10 cellular contexts compared by ENCODE assay signal in the genomic region with DNA sequence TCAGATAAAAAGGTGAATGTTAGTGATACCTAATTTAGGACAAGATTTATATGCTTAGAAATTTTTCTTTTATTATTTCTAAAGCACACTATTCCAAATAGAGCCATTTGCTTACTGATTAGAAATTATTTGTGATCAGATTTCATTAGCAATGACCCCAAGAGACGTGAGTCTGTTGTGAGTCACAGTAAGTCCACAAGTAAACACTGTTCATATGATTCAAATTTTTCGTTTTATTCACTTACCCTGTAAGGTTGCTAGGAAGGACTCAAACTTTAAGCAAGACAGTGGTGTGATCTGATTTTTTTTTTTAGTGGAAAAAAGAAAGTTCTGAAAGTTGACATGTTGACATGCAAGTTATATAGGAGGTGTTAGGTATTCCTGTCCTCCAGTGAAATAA. TPM values are rescaled to one million over a fixed set of nuclear protein-coding genes. Genes with fewer than 3 reads are reported as not detected.
DNase-seq lines count a peak whose midpoint lies in the region; ATAC-seq, FAIRE-seq and TF ChIP-seq lines count a peak whose summit lies in the region.
"Had no signal": no experiment of that assay in that cellular context is flagged by ENCODE, and none has a peak within 500 bp of the region (broad histone marks: within the 10 kb centered on the region; RNA-seq: fewer than 3 reads in every experiment).

No MANE protein-coding gene starts in this region.

- peaks cover 18% of the 10 kb centered on the region for H3K4me1 Mint-ChIP-seq in activated CD4-positive, alpha-beta memory T cell treated with anti-CD3 and anti-CD28 coated beads for 36 hours (ENCODE audit: low read depth)
- H3K4me1 Mint-ChIP-seq: brain had no signal

- H2AFZ ChIP-seq in GM12878 (ENCODE audit: control insufficient read depth, low read depth, low read length) (no peak overlapping the region; the same call in 1 of the 2 replicates), hepatocyte (peak overlapping the region; percentile 38)

- H3K36me3 ChIP-seq in GM12878 (ENCODE audit: control insufficient read depth in 2 of 2, insufficient read depth in 2 of 2, low read length in 1 of 2) (no peaks in the 10 kb centered on the region), hepatocyte (replicated peaks; ENCODE audit: insufficient read depth, low read depth) (no peaks in the 10 kb centered on the region), stomach (peaks cover 0 to 7% (median 7%) of the 10 kb centered on the region in 4 donors)

- RAD21 ChIA-PET in GM12878 (lab: Charles Lee; ENCODE audit: unreplicated experiment) = no interaction called here

- TF ChIP-seq EP300 in GM12878 (IDR thresholded peaks at IDR 0.05; ENCODE audit: borderline replicate concordance in 1 of 2, control insufficient read depth in 1 of 2, low read depth in 2 of 2, low read length in 2 of 2) (no peak), stomach (IDR thresholded peaks at IDR 0.05) (no peak)

- no peaks in the 10 kb centered on the region for H3K27me3 Mint-ChIP-seq in activated CD4-positive, alpha-beta memory T cell treated with anti-CD3 and anti-CD28 coated beads for 36 hours

- WGBS in GM12878 (ENCODE audit: insufficient coverage, insufficient replicate concordance, low lambda C conversion rate, missing lambda C conversion rate) = 82% methylated on average over 2 of the region's 2 CpGs
- 57% methylated on average over 2 of the region's 2 CpGs for WGBS in hepatocyte (ENCODE audit: low lambda C conversion rate, missing lambda C conversion rate)
- 15 to 28% (median 24%) methylated on average over 2 of the region's 2 CpGs for WGBS in stomach, 5 donors

- H3K9me3 Mint-ChIP-seq in activated CD4-positive, alpha-beta memory T cell treated with anti-CD3 and anti-CD28 coated beads for 36 hours = no peaks in the 10 kb centered on the region
- H3K9me3 Mint-ChIP-seq: brain had no signal

- peak; percentile 29 for ATAC-seq in GM12878
- no peak for ATAC-seq in GM19455 (IDR thresholded peaks at IDR 0.05; ENCODE audit: unreplicated experiment)
- ATAC-seq in HG03469 (IDR thresholded peaks at IDR 0.05; ENCODE audit: unreplicated experiment) = no peak

- H3K27ac ChIP-seq in HL-60 (replicated peaks) (no peak overlapping the region), GM12878 (ENCODE audit: control insufficient read depth, insufficient read depth) (no peak overlapping the region), hepatocyte (no peak overlapping the region), stomach (peak overlapping the region in 4 of 5 donors; percentile 83 to 88 (median 84))

- no peak overlapping the region for H3K4me3 Mint-ChIP-seq in activated CD4-positive, alpha-beta memory T cell treated with anti-CD3 and anti-CD28 coated beads for 36 hours
- H3K4me3 Mint-ChIP-seq: brain had no signal

- no peak for TF ChIP-seq RAD21 in GM12878 (IDR thresholded peaks at IDR 0.05; ENCODE audit: insufficient read depth, low read depth, low read length)

- H3K9ac ChIP-seq in GM12878 (ENCODE audit: control insufficient read depth, insufficient read depth, low read length) = no peak overlapping the region

- FAIRE-seq in GM12878 (lab: Jason Lieb, UNC) = no peak

- H3K4me3 ChIP-seq in HL-60 (replicated peaks; ENCODE audit: insufficient read depth, low read length) = peak overlapping the region; percentile 47
- H3K4me3 ChIP-seq in GM12878 = no peak overlapping the region
- peak overlapping the region; percentile 13 for H3K4me3 ChIP-seq in hepatocyte
- peak overlapping the region; percentile 35 to 47 (median 41) for H3K4me3 ChIP-seq in stomach

- H3K79me2 ChIP-seq in GM12878 (ENCODE audit: control insufficient read depth, insufficient read depth, low read length) (no peaks in the 10 kb centered on the region), hepatocyte (no peaks in the 10 kb centered on the region)

- no peak overlapping the region; the same call in 1 of the 2 replicates for H3K4me2 ChIP-seq in GM12878 (ENCODE audit: control insufficient read depth, insufficient read depth)
- peak overlapping the region; percentile 65 for H3K4me2 ChIP-seq in hepatocyte

- H3K9me2 ChIP-seq in hepatocyte (replicated peaks; ENCODE audit: insufficient read depth) = no peaks in the 10 kb centered on the region

- H3K4me1 ChIP-seq in GM12878 (ENCODE audit: control insufficient read depth, insufficient read depth, low read length) (no peaks in the 10 kb centered on the region), hepatocyte (ENCODE audit: insufficient read depth) (no peaks in the 10 kb centered on the region), stomach (peaks cover 0 to 47% (median 14%) of the 10 kb centered on the region in 4 donors)

- CTCF ChIA-PET in GM12878 (lab: Yijun Ruan, JAX) = no interaction called here
- CTCF ChIA-PET in activated CD4-positive, alpha-beta memory T cell treated with anti-CD3 and anti-CD28 coated beads for 36 hours (lab: Charles Lee) = interaction anchor here (1.2 to 1.4 kb wide), 2 partner anchors 10 to 37 kb away, joined by 3 read pairs; no protein-coding TSS in a partner anchor

- TF ChIP-seq CTCF in HL-60 (IDR thresholded peaks at IDR 0.05; ENCODE audit: insufficient read depth, low read length) (no peak), GM12878 (IDR thresholded peaks at IDR 0.05 in 2 of 3, conservative IDR thresholded peaks at IDR 0.05 in 1 of 3; ENCODE audit: control insufficient read depth in 2 of 3, extremely low read depth in 1 of 3, insufficient read depth in 1 of 3, low read depth in 3 of 3, low read length in 3 of 3) (no peak), hepatocyte (IDR thresholded peaks at IDR 0.05; ENCODE audit: poor library complexity) (no peak), stomach (IDR thresholded peaks at IDR 0.05) (no peak)

- H3K36me3 Mint-ChIP-seq in activated CD4-positive, alpha-beta memory T cell treated with anti-CD3 and anti-CD28 coated beads for 36 hours = no peaks in the 10 kb centered on the region
- H3K36me3 Mint-ChIP-seq: brain had no signal

- H4K20me1 ChIP-seq in GM12878 (ENCODE audit: control insufficient read depth, insufficient read depth) = no peaks in the 10 kb centered on the region
- H4K20me1 ChIP-seq in hepatocyte (ENCODE audit: insufficient read depth, poor library complexity, severe bottlenecking) = no peaks in the 10 kb centered on the region

- POLR2A ChIA-PET in GM12878 (lab: Charles Lee) = no interaction called here
- POLR2A ChIA-PET in activated CD4-positive, alpha-beta memory T cell treated with anti-CD3 and anti-CD28 coated beads for 36 hours (lab: Charles Lee) = interaction anchor here (0.8 kb wide), 1 partner anchor 24 kb away, joined by 3 read pairs; no protein-coding TSS in a partner anchor

- intact Hi-C loops in GM12878 (cut with micrococcal nuclease; ENCODE audit: unreplicated experiment) = no loop called here
- intact Hi-C loops in stomach (cut with DNase I; ENCODE audit: low total_unique reads) = no loop called here
- intact Hi-C loops in activated CD4-positive, alpha-beta memory T cell treated with anti-CD3 and anti-CD28 coated beads for 36 hours (cut with micrococcal nuclease) = loop anchor here (5.0 kb wide), 1 partner anchor 35 kb away; no protein-coding TSS in a partner anchor

- H3K27me3 ChIP-seq in HL-60 (ENCODE audit: insufficient read depth, poor library complexity, severe bottlenecking) = no peaks in the 10 kb centered on the region
- no peaks in the 10 kb centered on the region for H3K27me3 ChIP-seq in GM12878 (replicated peaks in 1 of 2; ENCODE audit: control insufficient read depth in 2 of 2, insufficient read depth in 2 of 2, low read length in 1 of 2)
- H3K27me3 ChIP-seq in hepatocyte = no peaks in the 10 kb centered on the region
- H3K27me3 ChIP-seq in stomach = no peaks in the 10 kb centered on the region

- DNase-seq in HL-60 (ENCODE audit: low read depth in 1 of 2, low spot score in 1 of 2) (no peak), GM12878 (ENCODE audit: low read depth, low spot score) (no peak), hepatocyte (ENCODE audit: low spot score) (no peak), stomach (no peak), DMS153 treated with DMSO at 0.1 percent for 48 hours (lab: John Stamatoyannopoulos, UW; ENCODE audit: unreplicated experiment) (no peak)
- DNase-seq in activated CD4-positive, alpha-beta memory T cell treated with anti-CD3 and anti-CD28 coated beads for 36 hours = no peak
- DNase-seq: NCI-H2107 had no signal

- BruUV-seq in GM12878 (replicated peaks; lab: Mats Ljungman, UMichigan) = no TSS peak

- in situ Hi-C loops in GM12878 (cut with MboI) = no loop called here

- SMC1A ChIA-PET in GM12878 (lab: Charles Lee; ENCODE audit: uncharacterized antibody, unreplicated experiment) = no interaction called here

- TF ChIP-seq POLR2A in GM12878 (IDR thresholded peaks at IDR 0.05; ENCODE audit: low read depth, low read length) (no peak), stomach (IDR thresholded peaks at IDR 0.05) (no peak)

- H3K9me3 ChIP-seq in GM12878 (replicated peaks; ENCODE audit: control insufficient read depth, insufficient read depth, low read length) (no peaks in the 10 kb centered on the region), hepatocyte (ENCODE audit: low read depth) (no peaks in the 10 kb centered on the region), stomach (no peaks in the 10 kb centered on the region)

- H3K27ac Mint-ChIP-seq in activated CD4-positive, alpha-beta memory T cell treated with anti-CD3 and anti-CD28 coated beads for 36 hours = no peak overlapping the region
- H3K27ac Mint-ChIP-seq: brain had no signal

RNA-seq across cellular contexts. Expression of a gene that starts 1.2 kb away (rescaled TPM):
- 0.27 and 0.46 TPM in 2 replicates for total RNA-seq in GM12878 (2013; cell fraction: nucleolus; rRNA removed)
- total RNA-seq in GM12878 (2014; rRNA removed) (0.56 and 0.65 TPM in 2 replicates), GM12878 (2014; rRNA removed; fragmentation: Illumina TruSeq; extraction: Trizol) (0.63 and 0.64 TPM in 2 replicates), GM12878 (2021) (0.64 TPM in 2 replicates), hepatocyte (4.5 and 5.5 TPM in 2 replicates), stomach (10 to 100 TPM in 3 of 5 donors, 1 to 10 TPM in 2; 2.0 to 30.8 (median 16.9) TPM)
- 0.75 TPM for polyA plus RNA-seq in GM12878 (2011; ENCODE audit: low read depth)
- polyA plus RNA-seq in GM12878 (2011; rRNA removed) (1.2 TPM in 2 replicates), GM12878 (2014; fragmentation: Illumina TruSeq; extraction: Trizol) (0.65 and 1.3 TPM in 2 replicates), GM12878 (2014; fragmentation: Nextera tagmentation; extraction: Ambion mirVana) (under 1 TPM; 0.29 to 0.68 TPM), GM12878 (2014; rRNA removed) (0.34 and 0.35 TPM in 2 replicates), GM12878 (2016; fragmentation: Nextera tagmentation; extraction: Ambion mirVana) (under 1 TPM; 0.43 to 0.60 TPM), hepatocyte (1.4 and 2.6 TPM in 2 replicates), stomach (10 to 100 TPM in 2 of 3 donors, 1 to 10 TPM in 1; 4.0 to 10.9 (median 10.5) TPM)
- polyA plus RNA-seq in GM12878 (2011; cell fraction: cytosol; rRNA removed) = 0.70 and 0.75 TPM in 2 replicates
- 0.33 and 0.39 TPM in 2 replicates for polyA plus RNA-seq in GM12878 (2011; cell fraction: nucleus; rRNA removed)
- 0.61 and 0.66 TPM in 2 replicates for polyA plus RNA-seq in GM12878 (2012)
- 0.95 and 1.7 TPM in 2 replicates for polyA minus RNA-seq in GM12878 (2011; rRNA and poly(A)+ RNA removed)
- polyA minus RNA-seq in GM12878 (2011; cell fraction: cytosol; rRNA and poly(A)+ RNA removed) = 0.52 and 0.53 TPM in 2 replicates
- polyA minus RNA-seq in GM12878 (2011; cell fraction: nucleus; rRNA and poly(A)+ RNA removed) = 0.36 and 0.57 TPM in 2 replicates
- 1 to 10 TPM; 1.4 to 1.7 TPM for total RNA-seq in activated CD4-positive, alpha-beta memory T cell treated with anti-CD3 and anti-CD28 coated beads for 36 hours

RNA-seq across cellular contexts. Expression of a gene that starts 7.3 kb away (rescaled TPM):
- 223 and 245 TPM in 2 replicates for total RNA-seq in GM12878 (2013; cell fraction: nucleolus; rRNA removed)
- total RNA-seq in GM12878 (2014; rRNA removed) (3,247 and 3,409 TPM in 2 replicates), GM12878 (2014; rRNA removed; fragmentation: Illumina TruSeq; extraction: Trizol) (4,157 and 4,159 TPM in 2 replicates), GM12878 (2021) (2,179 and 2,342 TPM in 2 replicates), hepatocyte (48.2 and 68.7 TPM in 2 replicates), stomach (1,000 to 10,000 TPM in 1 of 5 donors, 100 to 1,000 TPM in 3, 10 to 100 TPM in 1; 87.9 to 1,694 (median 446) TPM)
- polyA plus RNA-seq in GM12878 (2011; ENCODE audit: low read depth) = 217 TPM
- polyA plus RNA-seq in GM12878 (2011; rRNA removed) (3,638 and 4,817 TPM in 2 replicates), GM12878 (2014; fragmentation: Illumina TruSeq; extraction: Trizol) (3,012 and 4,033 TPM in 2 replicates), GM12878 (2014; fragmentation: Nextera tagmentation; extraction: Ambion mirVana) (1,000 to 10,000 TPM; 2,699 to 2,779 TPM), GM12878 (2014; rRNA removed) (6,216 and 6,624 TPM in 2 replicates), GM12878 (2016; fragmentation: Nextera tagmentation; extraction: Ambion mirVana) (1,000 to 10,000 TPM; 1,697 to 1,785 TPM), hepatocyte (534 and 566 TPM in 2 replicates), stomach (1,000 to 10,000 TPM; 1,957 to 2,879 (median 2,142) TPM)
- polyA plus RNA-seq in GM12878 (2011; cell fraction: cytosol; rRNA removed) = 382 and 1,206 TPM in 2 replicates
- polyA plus RNA-seq in GM12878 (2011; cell fraction: nucleus; rRNA removed) = 836 and 2,011 TPM in 2 replicates
- polyA plus RNA-seq in GM12878 (2012) = 7,372 and 8,466 TPM in 2 replicates
- polyA minus RNA-seq in GM12878 (2011; rRNA and poly(A)+ RNA removed) = 1,482 and 2,664 TPM in 2 replicates
- 574 and 607 TPM in 2 replicates for polyA minus RNA-seq in GM12878 (2011; cell fraction: cytosol; rRNA and poly(A)+ RNA removed)
- polyA minus RNA-seq in GM12878 (2011; cell fraction: nucleus; rRNA and poly(A)+ RNA removed) = 206 and 327 TPM in 2 replicates
- total RNA-seq in activated CD4-positive, alpha-beta memory T cell treated with anti-CD3 and anti-CD28 coated beads for 36 hours = 1,000 to 10,000 TPM; 1,815 to 1,873 TPM

RNA-seq across cellular contexts. Expression of a gene that starts 44.2 kb away (rescaled TPM):
- total RNA-seq in GM12878 (2013; cell fraction: nucleolus; rRNA removed) = 42.6 and 44.4 TPM in 2 replicates
- 28.2 and 40.6 TPM in 2 replicates for total RNA-seq in GM12878 (2014; rRNA removed)
- total RNA-seq in GM12878 (2014; rRNA removed; fragmentation: Illumina TruSeq; extraction: Trizol) = 36.2 and 37.7 TPM in 2 replicates
- total RNA-seq in GM12878 (2021) = 34.0 and 36.4 TPM in 2 replicates
- polyA plus RNA-seq in GM12878 (2011; ENCODE audit: low read depth) = 12.1 TPM
- polyA plus RNA-seq in GM12878 (2011; rRNA removed) = 37.2 and 46.9 TPM in 2 replicates
- polyA plus RNA-seq in GM12878 (2011; cell fraction: cytosol; rRNA removed) = 16.6 and 18.1 TPM in 2 replicates
- polyA plus RNA-seq in GM12878 (2011; cell fraction: nucleus; rRNA removed) = 27.0 and 29.3 TPM in 2 replicates
- polyA plus RNA-seq in GM12878 (2012) = 13.8 and 14.1 TPM in 2 replicates
- 55.5 and 67.5 TPM in 2 replicates for polyA plus RNA-seq in GM12878 (2014; fragmentation: Illumina TruSeq; extraction: Trizol)
- 10 to 100 TPM; 13.6 to 13.8 TPM for polyA plus RNA-seq in GM12878 (2014; fragmentation: Nextera tagmentation; extraction: Ambion mirVana)
- polyA plus RNA-seq in GM12878 (2014; rRNA removed) = 31.0 and 36.2 TPM in 2 replicates
- polyA plus RNA-seq in GM12878 (2016; fragmentation: Nextera tagmentation; extraction: Ambion mirVana) = 10 to 100 TPM; 23.6 to 25.4 TPM
- 17.2 and 27.1 TPM in 2 replicates for polyA minus RNA-seq in GM12878 (2011; rRNA and poly(A)+ RNA removed)
- polyA minus RNA-seq in GM12878 (2011; cell fraction: cytosol; rRNA and poly(A)+ RNA removed) = 12.7 and 16.7 TPM in 2 replicates
- 10.3 and 24.0 TPM in 2 replicates for polyA minus RNA-seq in GM12878 (2011; cell fraction: nucleus; rRNA and poly(A)+ RNA removed)
- total RNA-seq in hepatocyte = 87.9 and 90.4 TPM in 2 replicates
- 24.5 and 25.7 TPM in 2 replicates for polyA plus RNA-seq in hepatocyte
- 100 to 1,000 TPM in 2 of 5 donors, 10 to 100 TPM in 3; 31.9 to 170 (median 85.8) TPM for total RNA-seq in stomach
- polyA plus RNA-seq in stomach = 10 to 100 TPM; 17.8 to 23.7 (median 20.1) TPM
- 10 to 100 TPM; 54.4 to 55.6 TPM for total RNA-seq in activated CD4-positive, alpha-beta memory T cell treated with anti-CD3 and anti-CD28 coated beads for 36 hours

Comparison
In these comparisons a context has a peak if more than half of its experiments do, and no peak if none do; other contexts are left out.
1. H3K27ac ChIP-seq: peak in stomach (4 of 5); none in HL-60 (single experiment), GM12878 (single experiment) and hepatocyte (single experiment).